ENCODE assay signal across 8 cellular contexts in genomic region chr16:27235055-27235937, GRCh38. TPM values are rescaled to one million over a fixed set of nuclear protein-coding genes. Genes with fewer than 3 reads are reported as not detected.
A peak's percentile ranks its signal among the peaks of the same experiment; 100 is the strongest.
DNase-seq lines count a peak whose midpoint lies in the region; ATAC-seq and TF ChIP-seq lines count a peak whose summit lies in the region.

No MANE protein-coding gene starts in this region.

- no peaks in the 10 kb centered on the region for H3K9me3 Mint-ChIP-seq in neural crest cell
- H3K9me3 Mint-ChIP-seq in stimulated activated naive CD8-positive, alpha-beta T cell treated with anti-CD3 and anti-CD28 coated beads, Interleukin-15, amount 100 ng/mL, for 72 hours = no peaks in the 10 kb centered on the region

- POLR2A ChIA-PET in RWPE1 (lab: Yijun Ruan, JAX; ENCODE audit: low non-redundant PET) = interaction anchor here (1.0 to 1.4 kb wide), 2 partner anchors 10 to 133 kb away, joined by 3 to 4 read pairs; no protein-coding TSS in a partner anchor

- H3K36me3 Mint-ChIP-seq in neural crest cell (ENCODE audit: low read depth) = no peaks in the 10 kb centered on the region

- H3K4me1 Mint-ChIP-seq in neural crest cell = peaks cover 25% of the 10 kb centered on the region
- H3K4me1 Mint-ChIP-seq in stimulated activated naive CD8-positive, alpha-beta T cell treated with anti-CD3 and anti-CD28 coated beads, Interleukin-15, amount 100 ng/mL, for 72 hours = peaks cover 98% of the 10 kb centered on the region

- H3K27me3 Mint-ChIP-seq in neural crest cell (ENCODE audit: low read depth) = no peaks in the 10 kb centered on the region
- H3K27me3 Mint-ChIP-seq in stimulated activated naive CD8-positive, alpha-beta T cell treated with anti-CD3 and anti-CD28 coated beads, Interleukin-15, amount 100 ng/mL, for 72 hours = no peaks in the 10 kb centered on the region

- H3K27ac ChIP-seq in RWPE1 = peak overlapping the region; percentile 54

- H3K27ac Mint-ChIP-seq in neural crest cell (ENCODE audit: unreplicated experiment) = no peak overlapping the region
- H3K27ac Mint-ChIP-seq in stimulated activated naive CD8-positive, alpha-beta T cell treated with anti-CD3 and anti-CD28 coated beads, Interleukin-15, amount 100 ng/mL, for 72 hours = peak overlapping the region; percentile 92 to 98

- TF ChIP-seq CTCF in RWPE1 (conservative IDR thresholded peaks at IDR 0.05; ENCODE audit: low read depth) (peak; percentile 91), neural crest cell (conservative IDR thresholded peaks at IDR 0.05) (peak; percentile 87)

- peak; percentile 50 for ATAC-seq in stimulated activated naive CD8-positive, alpha-beta T cell treated with anti-CD3 and anti-CD28 coated beads, Interleukin-15, amount 100 ng/mL, for 72 hours

- DNase-seq in COLO829 (ENCODE audit: low spot score) = peak; percentile 63
- DNase-seq in KG1 (lab: John Stamatoyannopoulos, UW) = peak; percentile 80
- DNase-seq in RWPE1 (ENCODE audit: low spot score) = peak; percentile 60
- peak; percentile 69 for DNase-seq in activated T-helper 9 cell treated with anti-CD3 and anti-CD28 coated beads, Interleukin-2, amount 50 U/mL, for 16 hours (ENCODE audit: low read depth)
- peak; percentile 90 for DNase-seq in fibroblast of peridontal ligament (ENCODE audit: extremely low read depth)
- DNase-seq in neural crest cell (ENCODE audit: low read depth, low spot score) = peak; percentile 30
- DNase-seq in stimulated activated naive CD8-positive, alpha-beta T cell treated with anti-CD3 and anti-CD28 coated beads, Interleukin-15, amount 100 ng/mL, for 72 hours = peak; percentile 80 to 88
- no peak for DNase-seq in cortex of kidney (lab: John Stamatoyannopoulos, UW)

- CTCF ChIA-PET in RWPE1 (lab: Yijun Ruan, JAX) = interaction anchor here (0.5 to 3.4 kb wide), 21 partner anchors 10 to 511 kb away, joined by 3 to 40 read pairs (median 4); no protein-coding TSS in a partner anchor

- no peak overlapping the region for H3K4me3 Mint-ChIP-seq in neural crest cell
- peak overlapping the region; percentile 84 to 85 for H3K4me3 Mint-ChIP-seq in stimulated activated naive CD8-positive, alpha-beta T cell treated with anti-CD3 and anti-CD28 coated beads, Interleukin-15, amount 100 ng/mL, for 72 hours

RNA-seq across cellular contexts. Expression of gene KDM8, which starts 32.0 kb away (rescaled TPM):
- total RNA-seq in neural crest cell = 15.6 and 16.3 TPM in 2 replicates

RNA-seq across cellular contexts. Expression of gene NSMCE1, which starts 33.3 kb away (rescaled TPM):
- total RNA-seq in neural crest cell = 30.4 and 32.6 TPM in 2 replicates
